In genomic region chr1:199010492-199010891, GRCh38 we compare ENCODE assay signal across 15 cellular contexts.
DNase-seq lines count a peak whose midpoint lies in the region; ATAC-seq and TF ChIP-seq lines count a peak whose summit lies in the region.
"Had no signal": no experiment of that assay in that cellular context is flagged by ENCODE, and none has a peak within 500 bp of the region (broad histone marks: within the 10 kb centered on the region; RNA-seq: fewer than 3 reads in every experiment).

No MANE protein-coding gene starts in this region.

- H4K20me1 ChIP-seq in SU-DHL-6 (ENCODE audit: low read depth, low read length) = no peaks in the 10 kb centered on the region

- no peaks in the 10 kb centered on the region for H3K27me3 ChIP-seq in SU-DHL-6 (ENCODE audit: low read length)
- H3K27me3 ChIP-seq: neutrophil had no signal

- H3K79me2 ChIP-seq in SU-DHL-6 (ENCODE audit: insufficient read depth, low read length) = no peaks in the 10 kb centered on the region

- H3K36me3 Mint-ChIP-seq in activated CD8-positive, alpha-beta memory T cell treated with anti-CD3 and anti-CD28 coated beads, Interleukin-2, amount 10 ng/mL, durations not matched to agents 7 days and 5 days = peaks cover 47% of the 10 kb centered on the region
- H3K36me3 Mint-ChIP-seq in naive B cell = peaks cover 5 to 6% of the 10 kb centered on the region in 2 donors
- no peaks in the 10 kb centered on the region for H3K36me3 Mint-ChIP-seq in activated T-cell treated with anti-CD3 and anti-CD28 coated beads, Interleukin-2, amount 50 U/mL, for 4 hours (ENCODE audit: insufficient read depth)

- H3K4me3 Mint-ChIP-seq in activated CD8-positive, alpha-beta memory T cell treated with anti-CD3 and anti-CD28 coated beads, Interleukin-2, amount 10 ng/mL, durations not matched to agents 7 days and 5 days = peak overlapping the region; percentile 10
- peak overlapping the region in 7 of 8 donors; percentile 20 to 81 (median 69) for H3K4me3 Mint-ChIP-seq in naive B cell
- no peak overlapping the region for H3K4me3 Mint-ChIP-seq in activated T-cell treated with anti-CD3 and anti-CD28 coated beads, Interleukin-2, amount 50 U/mL, for 4 hours
- H3K4me3 Mint-ChIP-seq: dendritic cell treated with granulocyte-macrophage colony-stimulating factor and Interleukin-4, amounts not matched to agents 40 ng/mL and 50 ng/mL, for 4 days had no signal

- no peaks in the 10 kb centered on the region for H3K9me2 ChIP-seq in SU-DHL-6 (replicated peaks; ENCODE audit: insufficient read depth, low read length)

- H2AFZ ChIP-seq in SU-DHL-6 (ENCODE audit: low read depth, low read length, severe bottlenecking) = peak overlapping the region; percentile 92

- peaks cover 14% of the 10 kb centered on the region; the same call in 1 of the 2 replicates for H3F3A ChIP-seq in SU-DHL-6 (ENCODE audit: insufficient read depth)

- peak overlapping the region; percentile 75 for H3K27ac ChIP-seq in SU-DHL-6 (ENCODE audit: low read depth, low read length)
- H3K27ac ChIP-seq: neutrophil had no signal

- peak overlapping the region; percentile 30 for H3K27ac Mint-ChIP-seq in activated CD8-positive, alpha-beta memory T cell treated with anti-CD3 and anti-CD28 coated beads, Interleukin-2, amount 10 ng/mL, durations not matched to agents 7 days and 5 days
- H3K27ac Mint-ChIP-seq in naive B cell = peak overlapping the region in 2 of 6 donors; percentile 15 to 46
- H3K27ac Mint-ChIP-seq: dendritic cell treated with granulocyte-macrophage colony-stimulating factor and Interleukin-4, amounts not matched to agents 40 ng/mL and 50 ng/mL, for 4 days had no signal

- in situ Hi-C loops in KBM-7 (cut with MboI; ENCODE audit: low pct_unique_long_range_greater_than_20kb, low sequenced_read_pairs) = no loop called here

- H3K4me3 ChIP-seq in SU-DHL-6 (ENCODE audit: insufficient read depth, low read length, poor library complexity, severe bottlenecking) = peak overlapping the region; percentile 35

- DNase-seq in activated CD8-positive, alpha-beta memory T cell treated with anti-CD3 and anti-CD28 coated beads, Interleukin-2, amount 10 ng/mL, durations not matched to agents 7 days and 5 days = no peak
- no peak for DNase-seq in activated CD8-positive, alpha-beta memory T cell treated with anti-CD3 and anti-CD28 coated beads, Interleukin-2, amount 50 U/mL, for 4 hours
- DNase-seq in KBM-7 (peak; percentile 47), naive B cell (no peak), T-helper 9 cell (no peak)
- no peak for DNase-seq in activated T-cell treated with anti-CD3 and anti-CD28 coated beads, Interleukin-2, amount 50 U/mL, for 4 hours
- DNase-seq: head of caudate nucleus, mesendoderm, NCI-H1048, NCI-H2107 had no signal

- H3K9me3 Mint-ChIP-seq in activated CD8-positive, alpha-beta memory T cell treated with anti-CD3 and anti-CD28 coated beads, Interleukin-2, amount 10 ng/mL, durations not matched to agents 7 days and 5 days (ENCODE audit: low read depth) = peaks cover 4% of the 10 kb centered on the region
- peaks cover 0 to 2% (median 0%) of the 10 kb centered on the region in 7 donors for H3K9me3 Mint-ChIP-seq in naive B cell
- no peaks in the 10 kb centered on the region for H3K9me3 Mint-ChIP-seq in activated T-cell treated with anti-CD3 and anti-CD28 coated beads, Interleukin-2, amount 50 U/mL, for 4 hours
- H3K9me3 Mint-ChIP-seq: dendritic cell treated with granulocyte-macrophage colony-stimulating factor and Interleukin-4, amounts not matched to agents 40 ng/mL and 50 ng/mL, for 4 days had no signal

- CTCF ChIA-PET in activated CD8-positive, alpha-beta memory T cell treated with anti-CD3 and anti-CD28 coated beads, Interleukin-2, amount 10 ng/mL, durations not matched to agents 7 days and 5 days (lab: Charles Lee) = interaction anchor here (1.4 to 2.5 kb wide), 2 partner anchors 10 to 103 kb away, joined by 3 to 8 read pairs; no protein-coding TSS in a partner anchor

- ATAC-seq in activated CD8-positive, alpha-beta memory T cell treated with anti-CD3 and anti-CD28 coated beads, Interleukin-2, amount 10 ng/mL, durations not matched to agents 7 days and 5 days = no peak
- ATAC-seq in naive B cell (ENCODE audit: low read depth in 2 of 2) = peak; percentile 23 to 34
- ATAC-seq in activated T-cell treated with anti-CD3 and anti-CD28 coated beads, Interleukin-2, amount 50 U/mL, for 4 hours = no peak
- ATAC-seq in HG02840 (IDR thresholded peaks at IDR 0.05; ENCODE audit: low FRiP score, unreplicated experiment) = no peak
- ATAC-seq: esophagus mucosa had no signal

- no peaks in the 10 kb centered on the region for H3K9me3 ChIP-seq in SU-DHL-6 (ENCODE audit: insufficient read depth, low read length)
- H3K9me3 ChIP-seq: neutrophil had no signal

- no peaks in the 10 kb centered on the region for H3K36me3 ChIP-seq in SU-DHL-6 (ENCODE audit: low read length)
- H3K36me3 ChIP-seq: neutrophil had no signal

- peak overlapping the region; percentile 89 for H3K4me2 ChIP-seq in SU-DHL-6 (ENCODE audit: low read depth, low read length, poor library complexity, severe bottlenecking)

- no peak for TF ChIP-seq CTCF in SU-DHL-6 (IDR thresholded peaks at IDR 0.05; ENCODE audit: insufficient read depth, low read length, poor library complexity, severe bottlenecking)

- peak overlapping the region; percentile 43 for H3K9ac ChIP-seq in SU-DHL-6 (ENCODE audit: low read length)

- H3K4me1 Mint-ChIP-seq in activated CD8-positive, alpha-beta memory T cell treated with anti-CD3 and anti-CD28 coated beads, Interleukin-2, amount 10 ng/mL, durations not matched to agents 7 days and 5 days = peaks cover 48% of the 10 kb centered on the region
- H3K4me1 Mint-ChIP-seq in naive B cell = peaks cover 18 to 37% (median 33%) of the 10 kb centered on the region in 3 donors
- H3K4me1 Mint-ChIP-seq in activated T-cell treated with anti-CD3 and anti-CD28 coated beads, Interleukin-2, amount 50 U/mL, for 4 hours (ENCODE audit: low read depth) = peaks cover 25% of the 10 kb centered on the region

- peaks cover 3% of the 10 kb centered on the region for H3K27me3 Mint-ChIP-seq in activated CD8-positive, alpha-beta memory T cell treated with anti-CD3 and anti-CD28 coated beads, Interleukin-2, amount 10 ng/mL, durations not matched to agents 7 days and 5 days
- H3K27me3 Mint-ChIP-seq in naive B cell = no peaks in the 10 kb centered on the region
- no peaks in the 10 kb centered on the region for H3K27me3 Mint-ChIP-seq in activated T-cell treated with anti-CD3 and anti-CD28 coated beads, Interleukin-2, amount 50 U/mL, for 4 hours (ENCODE audit: low read depth)
- H3K27me3 Mint-ChIP-seq: dendritic cell treated with granulocyte-macrophage colony-stimulating factor and Interleukin-4, amounts not matched to agents 40 ng/mL and 50 ng/mL, for 4 days had no signal

Comparison
In these comparisons a context has a peak if more than half of its experiments do, and no peak if none do; other contexts are left out.
1. ATAC-seq: peak in naive B cell (2 of 2); none in activated CD8-positive, alpha-beta memory T cell treated with anti-CD3 and anti-CD28 coated beads, Interleukin-2, amount 10 ng/mL, durations not matched to agents 7 days and 5 days (single experiment), activated T-cell treated with anti-CD3 and anti-CD28 coated beads, Interleukin-2, amount 50 U/mL, for 4 hours (0 of 2) and HG02840 (single experiment).